Comparison of ENCODE assay signal across 10 cellular contexts in the genomic region with DNA sequence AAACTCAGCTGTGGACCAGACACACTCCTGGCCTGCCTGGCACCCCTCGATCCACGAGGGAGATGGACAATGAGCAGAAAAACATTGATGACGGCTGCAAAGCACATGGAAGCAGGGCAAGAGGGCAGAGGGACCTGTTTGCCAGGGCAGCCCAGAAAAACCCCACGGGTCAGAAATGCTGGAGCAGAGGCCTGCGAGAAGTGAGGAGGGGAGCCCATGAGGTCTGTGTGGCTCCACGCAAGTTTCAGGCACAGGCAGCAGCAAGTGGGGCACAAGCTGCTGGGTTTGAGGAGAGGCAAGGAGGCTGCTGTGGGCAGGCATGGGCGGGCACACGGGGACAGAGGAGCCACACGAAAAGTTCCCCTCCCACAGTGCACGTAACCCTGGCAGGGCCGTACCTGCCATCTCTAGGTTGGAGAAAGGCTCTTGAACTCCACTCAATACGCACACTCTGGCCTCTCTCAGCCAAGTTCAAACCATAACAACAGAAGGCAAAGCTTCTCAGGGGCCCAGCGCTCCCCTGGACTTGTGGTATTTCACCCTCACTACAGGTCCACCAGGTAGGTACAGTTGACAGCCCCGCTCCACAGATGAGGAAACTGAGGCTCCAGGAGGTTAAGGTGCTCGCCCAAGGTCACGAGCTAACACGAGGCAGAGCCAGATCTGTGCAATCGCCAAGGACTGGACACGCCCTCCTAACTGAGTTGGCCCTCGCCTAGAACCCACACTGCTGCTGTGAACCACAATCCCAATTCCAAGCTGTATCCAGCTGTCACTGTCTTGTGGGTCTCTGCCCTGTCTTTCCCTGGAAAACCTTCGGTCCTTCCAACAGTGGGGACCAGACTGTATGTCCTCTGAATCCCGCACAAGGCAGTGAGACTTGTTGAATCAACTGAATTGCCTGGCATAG.
A peak's percentile ranks its signal among the peaks of the same experiment; 100 is the strongest.
DNase-seq lines count a peak whose midpoint lies in the region; ATAC-seq lines count a peak whose summit lies in the region.
"Had no signal": no experiment of that assay in that cellular context is flagged by ENCODE, and none has a peak within 500 bp of the region (broad histone marks: within the 10 kb centered on the region; RNA-seq: fewer than 3 reads in every experiment).

No MANE protein-coding gene starts in this region.

- H3K27me3 Mint-ChIP-seq in activated T-cell treated with anti-CD3 and anti-CD28 coated beads, Interleukin-2, amount 50 U/mL, for 24 hours, result no peaks in the 10 kb centered on the region

- DNase-seq in activated T-cell treated with anti-CD3 and anti-CD28 coated beads, Interleukin-2, amount 50 U/mL, for 24 hours, result no peak
- no peak for DNase-seq in activated T-cell treated with anti-CD3 and anti-CD28 coated beads, Interleukin-2, amount 50 U/mL, for 1 hour
- DNase-seq in caudate nucleus (lab: John Stamatoyannopoulos, UW) (no peak), NCI-H446 (lab: John Stamatoyannopoulos, UW) (no peak), NK-92 (lab: John Stamatoyannopoulos, UW; ENCODE audit: unreplicated experiment) (no peak)
- DNase-seq: activated CD8-positive, alpha-beta memory T cell treated with anti-CD3 and anti-CD28 coated beads, Interleukin-2, amount 50 U/mL, for 48 hours; NCI-H2029 had no signal

- peak overlapping the region; percentile 7 for H3K9ac ChIP-seq in mucosa of stomach (ENCODE audit: low read length)

- 83% methylated on average over 22 of the region's 22 CpGs for WGBS in thymus

- peaks cover 93% of the 10 kb centered on the region for H3K4me1 ChIP-seq in mucosa of stomach (ENCODE audit: control insufficient read depth, insufficient read depth, low read length)
- peaks cover 23% of the 10 kb centered on the region for H3K4me1 ChIP-seq in thymus (ENCODE audit: control insufficient read depth, insufficient read depth, low read length)

- no peaks in the 10 kb centered on the region for H3K9me3 ChIP-seq in mucosa of stomach (ENCODE audit: control insufficient read depth, low read length)
- no peaks in the 10 kb centered on the region for H3K9me3 ChIP-seq in thymus (ENCODE audit: control insufficient read depth)

- H3K4me3 ChIP-seq in mucosa of stomach (ENCODE audit: low read length) (no peak overlapping the region), thymus (ENCODE audit: low read length) (no peak overlapping the region)

- no peaks in the 10 kb centered on the region for H3K9me3 Mint-ChIP-seq in activated T-cell treated with anti-CD3 and anti-CD28 coated beads, Interleukin-2, amount 50 U/mL, for 24 hours

- H3K27ac ChIP-seq in caudate nucleus (ENCODE audit: low read depth, low read length) (peak overlapping the region; percentile 78), thymus (ENCODE audit: low read depth) (peak overlapping the region; percentile 25)

- H3K36me3 ChIP-seq in mucosa of stomach (ENCODE audit: control insufficient read depth, insufficient read depth, low read length) (peaks cover 6% of the 10 kb centered on the region), thymus (ENCODE audit: control insufficient read depth, insufficient read depth) (peaks cover 46% of the 10 kb centered on the region)

- peaks cover 6% of the 10 kb centered on the region for H3K36me3 Mint-ChIP-seq in activated T-cell treated with anti-CD3 and anti-CD28 coated beads, Interleukin-2, amount 50 U/mL, for 24 hours (ENCODE audit: low read depth)

- H3K4me3 Mint-ChIP-seq in activated T-cell treated with anti-CD3 and anti-CD28 coated beads, Interleukin-2, amount 50 U/mL, for 24 hours, result no peak overlapping the region

- no peaks in the 10 kb centered on the region for H3K27me3 ChIP-seq in mucosa of stomach (ENCODE audit: control insufficient read depth, insufficient read depth, low read length)
- H3K27me3 ChIP-seq in thymus (ENCODE audit: control insufficient read depth, insufficient read depth), result no peaks in the 10 kb centered on the region

- peak overlapping the region; percentile 86 for H3K27ac Mint-ChIP-seq in activated T-cell treated with anti-CD3 and anti-CD28 coated beads, Interleukin-2, amount 50 U/mL, for 24 hours

- no peak for ATAC-seq in GM18909 (IDR thresholded peaks at IDR 0.05; ENCODE audit: poor library complexity, unreplicated experiment)

- H3K4me1 Mint-ChIP-seq in activated T-cell treated with anti-CD3 and anti-CD28 coated beads, Interleukin-2, amount 50 U/mL, for 24 hours (ENCODE audit: low read depth), result peaks cover 55% of the 10 kb centered on the region
